Comparison of ENCODE assay signal across 11 cellular contexts in the genomic region with DNA sequence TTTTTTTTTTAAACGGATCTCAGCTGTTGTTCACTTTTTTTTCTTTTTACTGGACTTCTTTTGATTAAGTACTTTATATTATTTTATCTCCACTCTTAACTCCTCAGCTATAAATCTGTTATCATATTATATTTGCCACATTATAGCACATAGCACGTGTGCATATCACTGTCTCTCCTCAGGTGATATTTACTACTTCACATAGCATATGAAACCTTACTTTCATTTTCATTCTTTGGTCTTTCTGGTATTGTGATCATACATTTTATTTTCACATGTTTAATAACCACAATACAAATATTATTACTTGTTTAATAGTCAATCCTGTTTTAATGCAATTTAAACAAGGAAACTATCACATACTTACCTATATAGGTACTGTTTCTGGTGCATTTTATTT.
DNase-seq lines count a peak whose midpoint lies in the region; ATAC-seq, FAIRE-seq and TF ChIP-seq lines count a peak whose summit lies in the region.
"Had no signal": no experiment of that assay in that cellular context is flagged by ENCODE, and none has a peak within 500 bp of the region (broad histone marks: within the 10 kb centered on the region; RNA-seq: fewer than 3 reads in every experiment).

No MANE protein-coding gene starts in this region.

- no peak for TF ChIP-seq EP300 in GM12878 (IDR thresholded peaks at IDR 0.05; ENCODE audit: borderline replicate concordance in 1 of 2, control insufficient read depth in 1 of 2, low read depth in 2 of 2, low read length in 2 of 2)

- no TSS peak for BruUV-seq in A673 (replicated peaks; lab: Mats Ljungman, UMichigan)
- no TSS peak for BruUV-seq in GM12878 (replicated peaks; lab: Mats Ljungman, UMichigan)

- H3K27me3 ChIP-seq in A673 (replicated peaks; ENCODE audit: insufficient read depth, low read depth, low read length, poor library complexity): no peaks in the 10 kb centered on the region
- H3K27me3 ChIP-seq in GM12878 (replicated peaks in 1 of 2; ENCODE audit: control insufficient read depth in 2 of 2, insufficient read depth in 2 of 2, low read length in 1 of 2): no peaks in the 10 kb centered on the region

- WGBS in GM12878 (ENCODE audit: insufficient coverage, insufficient replicate concordance, low lambda C conversion rate, missing lambda C conversion rate): 2% methylated on average over 2 of the region's 2 CpGs

- POLR2A ChIA-PET in A673 (lab: Charles Lee; ENCODE audit: low non-redundant PET): no interaction called here
- POLR2A ChIA-PET in GM12878 (lab: Charles Lee): no interaction called here

- H3K27ac ChIP-seq in A673 (ENCODE audit: low read depth, low read length, poor library complexity, severe bottlenecking) (no peak overlapping the region), GM12878 (ENCODE audit: control insufficient read depth, insufficient read depth) (no peak overlapping the region)
- H3K27ac ChIP-seq: C4-2B, RWPE1 had no signal

- no peaks in the 10 kb centered on the region for H4K20me1 ChIP-seq in GM12878 (ENCODE audit: control insufficient read depth, insufficient read depth)

- no peak for TF ChIP-seq POLR2A in GM12878 (IDR thresholded peaks at IDR 0.05; ENCODE audit: low read depth, low read length)

- CTCF ChIA-PET in A673 (lab: Charles Lee): no interaction called here
- CTCF ChIA-PET in GM12878 (lab: Yijun Ruan, JAX): interaction anchor here (0.8 kb wide), 1 partner anchor 31 kb away, joined by 3 read pairs; no protein-coding TSS in a partner anchor

- no peaks in the 10 kb centered on the region for H3K79me2 ChIP-seq in GM12878 (ENCODE audit: control insufficient read depth, insufficient read depth, low read length)

- no peak overlapping the region for H3K9ac ChIP-seq in GM12878 (ENCODE audit: control insufficient read depth, insufficient read depth, low read length)

- in situ Hi-C loops in GM12878 (cut with MboI): no loop called here

- H3K4me3 ChIP-seq in A673 (ENCODE audit: low read depth, low read length, poor library complexity, severe bottlenecking): peak overlapping the region; percentile 26
- H3K4me3 ChIP-seq in GM12878: no peak overlapping the region

- RAD21 ChIA-PET in GM12878 (lab: Charles Lee; ENCODE audit: unreplicated experiment): no interaction called here

- TF ChIP-seq CTCF in A673 (conservative IDR thresholded peaks at IDR 0.05; ENCODE audit: low read depth, low read length) (no peak), GM12878 (IDR thresholded peaks at IDR 0.05 in 2 of 3, conservative IDR thresholded peaks at IDR 0.05 in 1 of 3; ENCODE audit: control insufficient read depth in 2 of 3, extremely low read depth in 1 of 3, insufficient read depth in 1 of 3, low read depth in 3 of 3, low read length in 3 of 3) (no peak)

- H2AFZ ChIP-seq in GM12878 (ENCODE audit: control insufficient read depth, low read depth, low read length): no peak overlapping the region; the same call in 1 of the 2 replicates

- peak; percentile 86 for ATAC-seq in GM18868 (IDR thresholded peaks at IDR 0.05; ENCODE audit: unreplicated experiment)
- peak; percentile 65 for ATAC-seq in HG03196 (IDR thresholded peaks at IDR 0.05; ENCODE audit: unreplicated experiment)
- peak; percentile 66; the same call in 2 of the 3 replicates for ATAC-seq in GM12878

- H3K9me3 ChIP-seq in A673 (ENCODE audit: low read depth, low read length, poor library complexity, severe bottlenecking): no peaks in the 10 kb centered on the region
- no peaks in the 10 kb centered on the region for H3K9me3 ChIP-seq in GM12878 (replicated peaks; ENCODE audit: control insufficient read depth, insufficient read depth, low read length)

- no peak for TF ChIP-seq RAD21 in GM12878 (IDR thresholded peaks at IDR 0.05; ENCODE audit: insufficient read depth, low read depth, low read length)

- SMC1A ChIA-PET in GM12878 (lab: Charles Lee; ENCODE audit: uncharacterized antibody, unreplicated experiment): interaction anchor here (0.6 to 0.8 kb wide), 2 partner anchors 269 to 397 kb away, joined by 3 read pairs; no protein-coding TSS in a partner anchor

- H3K36me3 ChIP-seq in A673 (ENCODE audit: insufficient read depth, low read length, poor library complexity, severe bottlenecking) (no peaks in the 10 kb centered on the region), GM12878 (ENCODE audit: control insufficient read depth in 2 of 2, insufficient read depth in 2 of 2, low read length in 1 of 2) (no peaks in the 10 kb centered on the region)

- intact Hi-C loops in A673 (cut with micrococcal nuclease; ENCODE audit: unreplicated experiment) (no loop called here), GM12878 (cut with micrococcal nuclease; ENCODE audit: unreplicated experiment) (no loop called here)

- H3K4me2 ChIP-seq in GM12878 (ENCODE audit: control insufficient read depth, insufficient read depth): no peak overlapping the region

- DNase-seq in A673 (ENCODE audit: low spot score) (no peak), GM12878 (ENCODE audit: low read depth, low spot score) (no peak), frontal cortex (ENCODE audit: low spot score in 2 of 2) (no peak), dermis blood vessel endothelial cell (no peak), NCI-H526 treated with DMSO at 0.1 percent for 48 hours (lab: John Stamatoyannopoulos, UW) (no peak), NCI-H524 (lab: John Stamatoyannopoulos, UW) (no peak)

- no peaks in the 10 kb centered on the region for H3K4me1 ChIP-seq in A673 (ENCODE audit: insufficient read depth, low read length, poor library complexity, severe bottlenecking)
- no peaks in the 10 kb centered on the region for H3K4me1 ChIP-seq in GM12878 (ENCODE audit: control insufficient read depth, insufficient read depth, low read length)

- FAIRE-seq in GM12878 (lab: Jason Lieb, UNC): no peak
- FAIRE-seq in frontal cortex (lab: Jason Lieb, UNC): no peak
- FAIRE-seq: GM12892 had no signal

TF ChIP-seq in GM12878, 131 proteins besides CTCF, POLR2A, EP300 and RAD21:
- TF ChIP-seq, protein P1, sequence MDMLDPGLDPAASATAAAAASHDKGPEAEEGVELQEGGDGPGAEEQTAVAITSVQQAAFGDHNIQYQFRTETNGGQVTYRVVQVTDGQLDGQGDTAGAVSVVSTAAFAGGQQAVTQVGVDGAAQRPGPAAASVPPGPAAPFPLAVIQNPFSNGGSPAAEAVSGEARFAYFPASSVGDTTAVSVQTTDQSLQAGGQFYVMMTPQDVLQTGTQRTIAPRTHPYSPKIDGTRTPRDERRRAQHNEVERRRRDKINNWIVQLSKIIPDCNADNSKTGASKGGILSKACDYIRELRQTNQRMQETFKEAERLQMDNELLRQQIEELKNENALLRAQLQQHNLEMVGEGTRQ (IDR thresholded peaks at IDR 0.05; ENCODE audit: borderline replicate concordance, low read depth, low read length): no peak
- no peak for TF ChIP-seq POU2F2 (IDR thresholded peaks at IDR 0.05; ENCODE audit: borderline replicate concordance, low read depth, low read length)
- TF ChIP-seq NFIC (IDR thresholded peaks at IDR 0.05; ENCODE audit: low read depth, low read length): no peak
- TF ChIP-seq, protein P2, sequence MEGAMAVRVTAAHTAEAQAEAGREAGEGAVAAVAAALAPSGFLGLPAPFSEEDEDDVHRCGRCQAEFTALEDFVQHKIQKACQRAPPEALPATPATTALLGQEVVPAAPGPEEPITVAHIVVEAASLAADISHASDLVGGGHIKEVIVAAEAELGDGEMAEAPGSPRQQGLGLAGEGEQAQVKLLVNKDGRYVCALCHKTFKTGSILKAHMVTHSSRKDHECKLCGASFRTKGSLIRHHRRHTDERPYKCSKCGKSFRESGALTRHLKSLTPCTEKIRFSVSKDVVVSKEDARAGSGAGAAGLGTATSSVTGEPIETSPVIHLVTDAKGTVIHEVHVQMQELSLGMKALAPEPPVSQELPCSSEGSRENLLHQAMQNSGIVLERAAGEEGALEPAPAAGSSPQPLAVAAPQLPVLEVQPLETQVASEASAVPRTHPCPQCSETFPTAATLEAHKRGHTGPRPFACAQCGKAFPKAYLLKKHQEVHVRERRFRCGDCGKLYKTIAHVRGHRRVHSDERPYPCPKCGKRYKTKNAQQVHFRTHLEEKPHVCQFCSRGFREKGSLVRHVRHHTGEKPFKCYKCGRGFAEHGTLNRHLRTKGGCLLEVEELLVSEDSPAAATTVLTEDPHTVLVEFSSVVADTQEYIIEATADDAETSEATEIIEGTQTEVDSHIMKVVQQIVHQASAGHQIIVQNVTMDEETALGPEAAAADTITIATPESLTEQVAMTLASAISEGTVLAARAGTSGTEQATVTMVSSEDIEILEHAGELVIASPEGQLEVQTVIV (IDR thresholded peaks at IDR 0.05; ENCODE audit: borderline replicate concordance, partially characterized antibody): no peak
- peak in 1 of 2 experiments; percentile 25; a peak in 2 of 4 replicates for TF ChIP-seq BHLHE40 (IDR thresholded peaks at IDR 0.05; ENCODE audit: borderline replicate concordance in 1 of 2, low read depth in 2 of 2, low read length in 1 of 2)
- TF ChIP-seq TCF3 (IDR thresholded peaks at IDR 0.05; ENCODE audit: borderline replicate concordance, insufficient read depth, low read depth, low read length): no peak
